ENCODE assay signal across 30 cellular contexts in genomic region chr4:173666-174314, GRCh38.
"Had no signal": no experiment of that assay in that cellular context is flagged by ENCODE, and none has a peak within 500 bp of the region (broad histone marks: within the 10 kb centered on the region; RNA-seq: fewer than 3 reads in every experiment).

No MANE protein-coding gene starts in this region.

- H3K4me1 Mint-ChIP-seq: activated CD4-positive, alpha-beta T cell treated with anti-CD3 and anti-CD28 coated beads for 36 hours; activated naive CD8-positive, alpha-beta T cell treated with anti-CD3 and anti-CD28 coated beads for 36 hours; nephron; stimulated activated effector memory CD8-positive, alpha-beta T cell treated with anti-CD3 and anti-CD28 coated beads, Interleukin-12 subunit alpha, Interleukin-12 subunit beta, amount 100 ng/mL, for 72 hours had no signal

- H3K4me3 Mint-ChIP-seq: activated CD4-positive, alpha-beta T cell treated with anti-CD3 and anti-CD28 coated beads for 36 hours; activated naive CD4-positive, alpha-beta T cell treated with anti-CD3 and anti-CD28 coated beads for 36 hours; activated naive CD8-positive, alpha-beta T cell treated with anti-CD3 and anti-CD28 coated beads for 36 hours; effector memory CD8-positive, alpha-beta T cell; nephron; stimulated activated effector memory CD8-positive, alpha-beta T cell treated with anti-CD3 and anti-CD28 coated beads, Interleukin-12 subunit alpha, Interleukin-12 subunit beta, amount 100 ng/mL, for 72 hours; stimulated activated naive CD8-positive, alpha-beta T cell treated with anti-CD3 and anti-CD28 coated beads, Interleukin-15, Interleukin-2, amounts not matched to agents 100 ng/mL and 50 ng/mL, for 24 hours; T-helper 2 cell treated with Interferon-gamma antibody and Interleukin-4, amounts not matched to agents 5 μg/mL and 100 μg/mL, for 36 hours had no signal

- FAIRE-seq: astrocyte had no signal

- H3K27ac Mint-ChIP-seq: activated CD4-positive, alpha-beta T cell treated with anti-CD3 and anti-CD28 coated beads for 36 hours; activated naive CD4-positive, alpha-beta T cell treated with anti-CD3 and anti-CD28 coated beads for 36 hours; activated naive CD8-positive, alpha-beta T cell treated with anti-CD3 and anti-CD28 coated beads for 36 hours; effector memory CD8-positive, alpha-beta T cell; nephron; progenitor cell of endocrine pancreas; stimulated activated effector memory CD8-positive, alpha-beta T cell treated with anti-CD3 and anti-CD28 coated beads, Interleukin-12 subunit alpha, Interleukin-12 subunit beta, amount 100 ng/mL, for 72 hours; stimulated activated naive CD8-positive, alpha-beta T cell treated with anti-CD3 and anti-CD28 coated beads, Interleukin-15, Interleukin-2, amounts not matched to agents 100 ng/mL and 50 ng/mL, for 24 hours; T-helper 2 cell treated with Interferon-gamma antibody and Interleukin-4, amounts not matched to agents 5 μg/mL and 100 μg/mL, for 36 hours had no signal

- H3K9me3 ChIP-seq: thyroid gland had no signal

- ATAC-seq: activated CD4-positive, alpha-beta T cell treated with anti-CD3 and anti-CD28 coated beads for 36 hours; effector memory CD8-positive, alpha-beta T cell; esophagus mucosa; left lobe of liver; lower lobe of right lung; mucosa of descending colon; sciatic nerve; stimulated activated effector memory CD8-positive, alpha-beta T cell treated with anti-CD3 and anti-CD28 coated beads, Interleukin-12 subunit alpha, Interleukin-12 subunit beta, amount 100 ng/mL, for 72 hours had no signal

- H3K36me3 ChIP-seq: brain microvascular endothelial cell, lower lobe of right lung, ovary, thyroid gland had no signal

- H3K4me1 ChIP-seq: lower lobe of right lung, thyroid gland had no signal

- DNase-seq: activated CD4-positive, alpha-beta T cell treated with anti-CD3 and anti-CD28 coated beads for 36 hours; activated CD4-positive, CD25-positive, alpha-beta regulatory T cell; activated effector memory CD4-positive, alpha-beta T cell treated with Interleukin-2 at 50 U/mL for 16 hours; activated naive CD4-positive, alpha-beta T cell treated with anti-CD3 and anti-CD28 coated beads for 36 hours; activated naive CD8-positive, alpha-beta T cell treated with anti-CD3 and anti-CD28 coated beads for 36 hours; amniotic stem cell; brain microvascular endothelial cell; caudate nucleus; cortex of kidney; effector memory CD8-positive, alpha-beta T cell; foreskin fibroblast; head of caudate nucleus; hippocampal formation; kidney glomerular epithelial cell; lower lobe of right lung; mucosa of descending colon; ovary; stimulated activated CD4-positive, alpha-beta T cell treated with anti-CD3 and anti-CD28 coated beads, Interleukin-4, amount 100 ng/mL, for 24 hours; T-helper 1 cell; thyroid gland had no signal

- H3K27ac ChIP-seq: brain microvascular endothelial cell, lower lobe of right lung, ovary, skin epidermis, thyroid gland had no signal

- H3K27me3 ChIP-seq: brain microvascular endothelial cell, ovary, thyroid gland had no signal

- H3K4me3 ChIP-seq: lower lobe of right lung, mucosa of descending colon, ovary, skin epidermis, thyroid gland had no signal

- H3K27me3 Mint-ChIP-seq: activated CD4-positive, alpha-beta T cell treated with anti-CD3 and anti-CD28 coated beads for 36 hours; activated naive CD8-positive, alpha-beta T cell treated with anti-CD3 and anti-CD28 coated beads for 36 hours; effector memory CD8-positive, alpha-beta T cell; progenitor cell of endocrine pancreas; stimulated activated naive CD8-positive, alpha-beta T cell treated with anti-CD3 and anti-CD28 coated beads, Interleukin-15, Interleukin-2, amounts not matched to agents 100 ng/mL and 50 ng/mL, for 24 hours had no signal
